ENCODE assay signal across 18 cellular contexts in the genomic region with DNA sequence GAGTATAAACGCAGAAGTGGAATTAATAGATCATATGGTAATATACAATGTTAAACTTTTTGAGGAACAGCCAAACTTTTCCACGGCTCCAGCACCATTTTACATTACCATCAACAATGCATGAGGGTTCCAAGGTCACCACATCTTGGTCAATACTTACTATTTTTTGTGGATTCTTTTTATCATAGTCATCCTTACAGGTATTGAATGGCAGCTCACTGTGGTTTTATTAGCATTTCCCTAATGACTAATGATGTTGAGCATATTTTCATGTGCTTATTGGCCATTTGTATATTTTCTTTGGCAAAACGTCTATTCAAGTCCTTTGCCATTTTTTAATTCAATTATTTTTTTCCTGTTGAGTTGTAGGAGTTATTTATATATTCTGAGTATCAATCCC.
"Had no signal": no experiment of that assay in that cellular context is flagged by ENCODE, and none has a peak within 500 bp of the region (broad histone marks: within the 10 kb centered on the region; RNA-seq: fewer than 3 reads in every experiment).

No MANE protein-coding gene starts in this region.

- H3K36me3 ChIP-seq: neural progenitor cell, ovary had no signal

- H3K9me3 Mint-ChIP-seq: activated naive CD8-positive, alpha-beta T cell treated with anti-CD3 and anti-CD28 coated beads, Interleukin-2, amount 50 U/mL, for 24 hours; neural progenitor cell had no signal

- H3K4me1 Mint-ChIP-seq: neural progenitor cell had no signal

- H3K9me3 ChIP-seq: esophagus muscularis mucosa, ovary, tibial artery had no signal

- ATAC-seq: activated CD4-positive, CD25-positive, alpha-beta regulatory T cell treated with anti-CD3 and anti-CD28 coated beads, Interleukin-2, amount 50 U/mL, for 24 hours; activated naive CD8-positive, alpha-beta T cell treated with anti-CD3 and anti-CD28 coated beads, Interleukin-2, amount 50 U/mL, for 24 hours; left colon; stimulated activated naive B cell treated with anti-CD40 and anti-IgM and Interleukin-4, amounts not matched to agents 10 μg/mL and 1 μg/mL and 100 μg/mL, for 72 hours had no signal

- H3K27me3 ChIP-seq: cardiac muscle cell, esophagus muscularis mucosa, neural progenitor cell, ovary, tibial artery had no signal

- H3K4me3 Mint-ChIP-seq: activated naive CD8-positive, alpha-beta T cell treated with anti-CD3 and anti-CD28 coated beads, Interleukin-2, amount 50 U/mL, for 24 hours; neural progenitor cell; stimulated activated naive B cell treated with anti-CD40 and anti-IgM and Interleukin-4, amounts not matched to agents 10 μg/mL and 1 μg/mL and 100 μg/mL, for 72 hours had no signal

- H3K27ac ChIP-seq: cardiac muscle cell, esophagus muscularis mucosa, neural progenitor cell, ovary, tibial artery had no signal

- H3K4me1 ChIP-seq: neural progenitor cell, tibial artery had no signal

- H3K27ac Mint-ChIP-seq: activated naive CD8-positive, alpha-beta T cell treated with anti-CD3 and anti-CD28 coated beads, Interleukin-2, amount 50 U/mL, for 24 hours; neural progenitor cell; stimulated activated naive B cell treated with anti-CD40 and anti-IgM and Interleukin-4, amounts not matched to agents 10 μg/mL and 1 μg/mL and 100 μg/mL, for 72 hours had no signal

- H3K27me3 Mint-ChIP-seq: activated naive CD8-positive, alpha-beta T cell treated with anti-CD3 and anti-CD28 coated beads, Interleukin-2, amount 50 U/mL, for 24 hours; naive B cell; stimulated activated naive B cell treated with anti-CD40 and anti-IgM and Interleukin-4, amounts not matched to agents 10 μg/mL and 1 μg/mL and 100 μg/mL, for 72 hours had no signal

- H3K4me3 ChIP-seq: cardiac muscle cell, esophagus muscularis mucosa, lung, neural progenitor cell, ovary, tibial artery had no signal

- H3K4me2 ChIP-seq: neural progenitor cell had no signal

- H2AFZ ChIP-seq: neural progenitor cell had no signal

- H3K9ac ChIP-seq: neural progenitor cell had no signal

- DNase-seq: activated CD4-positive, alpha-beta T cell treated with anti-CD3 and anti-CD28 coated beads, Interleukin-2, amount 50 U/mL, for 1 hour; activated naive CD4-positive, alpha-beta T cell treated with Interleukin-2 at 50 U/mL for 16 hours; activated naive CD8-positive, alpha-beta T cell treated with anti-CD3 and anti-CD28 coated beads, Interleukin-2, amount 50 U/mL, for 24 hours; activated T-cell treated with anti-CD3 and anti-CD28 coated beads for 4 hours; aorta; foreskin melanocyte; head of caudate nucleus; left colon; naive B cell; ovary; stimulated activated naive B cell treated with anti-CD40 and anti-IgM and Interleukin-4, amounts not matched to agents 10 μg/mL and 1 μg/mL and 100 μg/mL, for 72 hours; T-helper 9 cell; tibial artery had no signal
